Comparison of ENCODE assay signal across 32 cellular contexts in the genomic region with DNA sequence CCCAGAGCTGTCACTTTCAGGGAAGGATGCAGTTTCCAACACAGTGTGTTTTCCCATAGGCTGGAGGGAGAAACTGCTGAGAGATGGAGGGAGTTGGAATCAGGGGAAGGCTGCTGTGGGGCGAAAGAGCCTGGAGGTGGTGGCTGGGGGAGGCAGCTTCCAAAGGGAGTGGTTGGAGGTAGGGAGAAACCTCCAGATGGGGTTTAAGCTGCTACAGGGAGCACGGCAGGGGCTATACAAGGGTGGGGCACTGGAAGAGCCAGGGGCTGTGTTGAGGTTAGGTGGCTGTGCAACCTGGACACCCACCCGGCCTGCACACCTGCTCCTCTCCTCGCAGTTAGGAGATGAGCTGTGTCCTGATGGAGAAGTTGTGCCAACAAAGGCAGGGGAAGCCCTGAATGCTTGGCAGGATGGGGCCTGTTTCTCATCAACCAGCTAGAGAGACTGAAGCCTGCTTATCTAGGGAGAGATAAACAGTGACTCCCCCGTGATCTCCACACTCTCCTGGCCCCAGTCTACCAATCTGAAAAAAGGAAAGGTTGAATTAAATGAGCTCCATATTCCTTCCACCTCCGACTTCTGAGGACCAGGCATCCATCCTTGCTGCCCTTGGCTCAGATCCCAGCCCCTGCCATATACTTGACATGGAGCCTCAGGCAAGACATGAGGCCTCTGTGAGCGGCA. TPM values are rescaled to one million over a fixed set of nuclear protein-coding genes. Genes with fewer than 3 reads are reported as not detected.
DNase-seq lines count a peak whose midpoint lies in the region; ATAC-seq and TF ChIP-seq lines count a peak whose summit lies in the region.
"Had no signal": no experiment of that assay in that cellular context is flagged by ENCODE, and none has a peak within 500 bp of the region (broad histone marks: within the 10 kb centered on the region; RNA-seq: fewer than 3 reads in every experiment).

No MANE protein-coding gene starts in this region.

- CTCF ChIA-PET in SK-N-SH (lab: Yijun Ruan, JAX): interaction anchor here (0.7 to 25.0 kb wide), 12 partner anchors 24 to 217 kb away, joined by 3 to 1115 read pairs (median 6); a partner anchor contains a TSS

- H3K4me3 ChIP-seq in SK-N-SH (ENCODE audit: low read depth in 2 of 2, low read length in 1 of 2) (no peak overlapping the region), H7 (ENCODE audit: insufficient read depth, low read depth, low read length) (no peak overlapping the region), colonic mucosa (no peak overlapping the region), mesodermal cell (ENCODE audit: extremely low read depth, insufficient read depth, low read length, poor library complexity, severe bottlenecking) (no peak overlapping the region)
- H3K4me3 ChIP-seq: cardiac muscle cell, hepatocyte, stomach had no signal

- H3K36me3 ChIP-seq in SK-N-SH (replicated peaks in 1 of 2; ENCODE audit: control insufficient read depth in 1 of 2, insufficient read depth in 2 of 2, low read length in 1 of 2) (no peaks in the 10 kb centered on the region), H7 (replicated peaks; ENCODE audit: control insufficient read depth, insufficient read depth, low read length) (no peaks in the 10 kb centered on the region), colonic mucosa (no peaks in the 10 kb centered on the region), mesodermal cell (ENCODE audit: control insufficient read depth, insufficient read depth, low read length) (no peaks in the 10 kb centered on the region)
- H3K36me3 ChIP-seq: cardiac muscle cell, neutrophil, stomach had no signal

- peaks cover 9% of the 10 kb centered on the region for H3F3A ChIP-seq in SK-N-SH (replicated peaks; ENCODE audit: insufficient read depth)

- peak; percentile 74 for DNase-seq in SK-N-SH
- peak; percentile 12 for DNase-seq in H7
- DNase-seq in colonic mucosa: no peak
- no peak for DNase-seq in NCI-H1436 (lab: John Stamatoyannopoulos, UW)
- no peak for DNase-seq in globus pallidus (ENCODE audit: low spot score)
- DNase-seq: activated CD8-positive, alpha-beta memory T cell treated with anti-CD3 and anti-CD28 coated beads for 24 hours; activated naive CD4-positive, alpha-beta T cell treated with Interleukin-2 at 50 U/mL for 16 hours; activated T-cell treated with anti-CD3 and anti-CD28 coated beads, Interleukin-2, amount 50 U/mL, for 24 hours; CD8-positive, alpha-beta memory T cell; DMS153; foreskin keratinocyte; NCI-H1105 treated with DMSO at 0.1 percent for 48 hours; NCI-H2081; NCI-H226; NCI-H82; OCI-M1; stimulated activated CD4-positive, alpha-beta T cell treated with anti-CD3 and anti-CD28 coated beads, Interleukin-15, amount 100 ng/mL, for 24 hours; stomach; SW 1271; T1000 had no signal

- H3K9me3 ChIP-seq in SK-N-SH: no peaks in the 10 kb centered on the region
- no peaks in the 10 kb centered on the region for H3K9me3 ChIP-seq in colonic mucosa
- H3K9me3 ChIP-seq in mesodermal cell (ENCODE audit: control insufficient read depth, low read length): no peaks in the 10 kb centered on the region
- H3K9me3 ChIP-seq: neutrophil, stomach had no signal

- no peaks in the 10 kb centered on the region for H3K79me2 ChIP-seq in SK-N-SH (ENCODE audit: insufficient read depth)
- H3K79me2 ChIP-seq: hepatocyte had no signal

- peak in 1 of 2 experiments; percentile 27; a peak in 1 of 4 replicates for TF ChIP-seq EP300 in SK-N-SH (IDR thresholded peaks at IDR 0.05; ENCODE audit: borderline replicate concordance in 1 of 2, low read depth in 1 of 2, low read length in 1 of 2)

- H3K4me1 ChIP-seq in SK-N-SH (ENCODE audit: control insufficient read depth in 1 of 2, insufficient read depth in 2 of 2, low read depth in 1 of 2, low read length in 1 of 2): peaks cover 10 to 22% of the 10 kb centered on the region in 2 experiments; a peak in 2 of 4 replicates
- H3K4me1 ChIP-seq in colonic mucosa: peaks cover 25% of the 10 kb centered on the region
- H3K4me1 ChIP-seq in mesodermal cell (ENCODE audit: control insufficient read depth, insufficient read depth, low read length, poor library complexity, severe bottlenecking): peaks cover 44% of the 10 kb centered on the region

- H3K9ac ChIP-seq in SK-N-SH (no peak overlapping the region), colonic mucosa (ENCODE audit: low read depth in 2 of 2, low read length in 2 of 2) (peak overlapping the region; percentile 10 to 36)

- no peaks in the 10 kb centered on the region for H3K9me2 ChIP-seq in SK-N-SH

- WGBS in SK-N-SH (ENCODE audit: low lambda C conversion rate): 49% methylated on average over 7 of the region's 7 CpGs
- 83 to 89% methylated on average over 4 to 5 of the region's 7 CpGs for WGBS in mesodermal cell (ENCODE audit: insufficient coverage in 2 of 2), 2 experiments

- no peak overlapping the region for H3K4me2 ChIP-seq in SK-N-SH
- H3K4me2 ChIP-seq: hepatocyte had no signal

- TF ChIP-seq CTCF in SK-N-SH (IDR thresholded peaks at IDR 0.05) (no peak), colonic mucosa (IDR thresholded peaks at IDR 0.05) (no peak)

- H3K27ac ChIP-seq in SK-N-SH (ENCODE audit: low read depth in 2 of 2, low read length in 1 of 2) (peak overlapping the region in 1 of 2 experiments; percentile 47; a peak in 2 of 4 replicates), colonic mucosa (no peak overlapping the region), mesodermal cell (ENCODE audit: low read depth, low read length, severe bottlenecking) (peak overlapping the region; percentile 45)
- H3K27ac ChIP-seq: 22Rv1, cardiac muscle cell, foreskin keratinocyte, neutrophil had no signal

- ATAC-seq in SK-N-SH treated with all-trans-retinoic acid at 6 μM for 48 hours (no peak), GM18498 (IDR thresholded peaks at IDR 0.05; ENCODE audit: unreplicated experiment) (no peak)
- ATAC-seq: activated CD4-positive, CD25-positive, alpha-beta regulatory T cell treated with anti-CD3 and anti-CD28 coated beads, Interleukin-2, amount 50 U/mL, for 24 hours; esophagus mucosa; foreskin keratinocyte had no signal

- no peaks in the 10 kb centered on the region for H4K20me1 ChIP-seq in SK-N-SH (ENCODE audit: insufficient read depth)

- no peak for TF ChIP-seq RAD21 in SK-N-SH (IDR thresholded peaks at IDR 0.05; ENCODE audit: low read length)

- POLR2A ChIA-PET in SK-N-SH (lab: Yijun Ruan, JAX): interaction anchor here (0.6 to 2.5 kb wide), 3 partner anchors 58 to 94 kb away, joined by 3 to 9 read pairs (median 9); a partner anchor contains a TSS

- intact Hi-C loops in colonic mucosa (cut with DNase I): no loop called here

- H2AFZ ChIP-seq in SK-N-SH (ENCODE audit: low read depth): no peak overlapping the region
- H2AFZ ChIP-seq: hepatocyte had no signal

- H3K27me3 ChIP-seq in SK-N-SH (ENCODE audit: insufficient read depth): no peaks in the 10 kb centered on the region
- H3K27me3 ChIP-seq in H7 (ENCODE audit: control insufficient read depth, insufficient read depth, low read length): no peaks in the 10 kb centered on the region; the same call in 1 of the 2 replicates
- H3K27me3 ChIP-seq in colonic mucosa: no peaks in the 10 kb centered on the region
- H3K27me3 ChIP-seq: cardiac muscle cell, hepatocyte, stomach had no signal

TF ChIP-seq in SK-N-SH, 30 proteins besides CTCF, POLR2A, EP300 and RAD21:
- TF ChIP-seq GATA2 (CRISPR knock-in tag; IDR thresholded peaks at IDR 0.05) (peak; percentile 77), ELF1 (IDR thresholded peaks at IDR 0.05) (no peak), RCOR1 (IDR thresholded peaks at IDR 0.05; ENCODE audit: low read length) (peak; percentile 50; the same call in 1 of the 2 replicates)

TF ChIP-seq in SK-N-SH treated with all-trans-retinoic acid at 6 μM for 48 hours, 23 proteins besides CTCF, POLR2A, EP300 and RAD21 (continues in another document):
- TF ChIP-seq SNAI2 (CRISPR knock-in tag; IDR thresholded peaks at IDR 0.05) (no peak), ZFP30 (CRISPR knock-in tag; IDR thresholded peaks at IDR 0.05) (no peak), CSDC2 (CRISPR knock-in tag; IDR thresholded peaks at IDR 0.05) (no peak), PPARA (CRISPR knock-in tag; IDR thresholded peaks at IDR 0.05; ENCODE audit: borderline replicate concordance) (no peak)
- TF ChIP-seq, protein P1, sequence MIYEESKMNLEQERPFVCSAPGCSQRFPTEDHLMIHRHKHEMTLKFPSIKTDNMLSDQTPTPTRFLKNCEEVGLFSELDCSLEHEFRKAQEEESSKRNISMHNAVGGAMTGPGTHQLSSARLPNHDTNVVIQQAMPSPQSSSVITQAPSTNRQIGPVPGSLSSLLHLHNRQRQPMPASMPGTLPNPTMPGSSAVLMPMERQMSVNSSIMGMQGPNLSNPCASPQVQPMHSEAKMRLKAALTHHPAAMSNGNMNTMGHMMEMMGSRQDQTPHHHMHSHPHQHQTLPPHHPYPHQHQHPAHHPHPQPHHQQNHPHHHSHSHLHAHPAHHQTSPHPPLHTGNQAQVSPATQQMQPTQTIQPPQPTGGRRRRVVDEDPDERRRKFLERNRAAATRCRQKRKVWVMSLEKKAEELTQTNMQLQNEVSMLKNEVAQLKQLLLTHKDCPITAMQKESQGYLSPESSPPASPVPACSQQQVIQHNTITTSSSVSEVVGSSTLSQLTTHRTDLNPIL (CRISPR knock-in tag; IDR thresholded peaks at IDR 0.05; ENCODE audit: low read depth): no peak
- TF ChIP-seq, protein P2, sequence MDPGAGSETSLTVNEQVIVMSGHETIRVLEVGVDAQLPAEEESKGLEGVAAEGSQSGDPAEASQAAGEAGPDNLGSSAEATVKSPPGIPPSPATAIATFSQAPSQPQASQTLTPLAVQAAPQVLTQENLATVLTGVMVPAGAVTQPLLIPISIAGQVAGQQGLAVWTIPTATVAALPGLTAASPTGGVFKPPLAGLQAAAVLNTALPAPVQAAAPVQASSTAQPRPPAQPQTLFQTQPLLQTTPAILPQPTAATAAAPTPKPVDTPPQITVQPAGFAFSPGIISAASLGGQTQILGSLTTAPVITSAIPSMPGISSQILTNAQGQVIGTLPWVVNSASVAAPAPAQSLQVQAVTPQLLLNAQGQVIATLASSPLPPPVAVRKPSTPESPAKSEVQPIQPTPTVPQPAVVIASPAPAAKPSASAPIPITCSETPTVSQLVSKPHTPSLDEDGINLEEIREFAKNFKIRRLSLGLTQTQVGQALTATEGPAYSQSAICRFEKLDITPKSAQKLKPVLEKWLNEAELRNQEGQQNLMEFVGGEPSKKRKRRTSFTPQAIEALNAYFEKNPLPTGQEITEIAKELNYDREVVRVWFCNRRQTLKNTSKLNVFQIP (CRISPR knock-in tag; IDR thresholded peaks at IDR 0.05; ENCODE audit: borderline replicate concordance, low read depth): no peak

RNA-seq across cellular contexts. Expression of a gene that starts 3.6 kb away (rescaled TPM):
- 0.18 TPM in 1 of 2 replicates, not detected in the other for polyA plus RNA-seq in SK-N-SH (2012; rRNA removed)
- polyA plus RNA-seq in SK-N-SH (2012; cell fraction: cytosol; rRNA removed): 0.03 and 0.08 TPM in 2 replicates
- 0.04 and 0.15 TPM in 2 replicates for polyA plus RNA-seq in SK-N-SH (2012; cell fraction: nucleus; rRNA removed)
- 0.07 TPM in 1 of 2 replicates, not detected in the other for total RNA-seq in H7 (2014; rRNA removed; shearing (Covaris generic))
- total RNA-seq in colonic mucosa: 10 to 100 TPM; 37.6 to 50.3 TPM
- 0.88 TPM for polyA plus RNA-seq in mesodermal cell (2013, experiment 1 of 2)
- 0.10 TPM for polyA plus RNA-seq in mesodermal cell (2013, experiment 2 of 2)
- total RNA-seq: cardiac muscle cell, foreskin keratinocyte, MCF 10A had no signal
- polyA plus RNA-seq: CD8-positive, alpha-beta memory T cell; foreskin keratinocyte had no signal

RNA-seq across cellular contexts. Expression of a gene that starts 50.7 kb away (rescaled TPM):
- polyA plus RNA-seq in SK-N-SH (2012; rRNA removed): not detected in 2 replicates
- polyA plus RNA-seq in SK-N-SH (2012; cell fraction: cytosol; rRNA removed): not detected in 2 replicates
- polyA plus RNA-seq in SK-N-SH (2012; cell fraction: nucleus; rRNA removed): not detected in 2 replicates
- total RNA-seq in H7 (2014; rRNA removed; shearing (Covaris generic)): not detected in 2 replicates
- not detected for total RNA-seq in colonic mucosa
- not detected for polyA plus RNA-seq in mesodermal cell (2013, experiment 1 of 2)
- not detected for polyA plus RNA-seq in mesodermal cell (2013, experiment 2 of 2)
- total RNA-seq: cardiac muscle cell; CD8-positive, alpha-beta memory T cell; esophagus mucosa; foreskin keratinocyte; lower leg skin; MCF 10A; progenitor cell of endocrine pancreas; stomach had no signal
- polyA plus RNA-seq: cardiac muscle cell; CD8-positive, alpha-beta memory T cell; foreskin keratinocyte; hepatocyte; stomach had no signal

Comparison
In these comparisons a context has a peak if more than half of its experiments do, and no peak if none do; other contexts are left out.
1. DNase-seq: peak in SK-N-SH (single experiment) and H7 (single experiment); none in colonic mucosa (single experiment), NCI-H1436 (single experiment) and globus pallidus (single experiment).
2. RNA of a gene that starts 3.6 kb away (total RNA-seq): 37.6 to 50.3 TPM in colonic mucosa; 0.07 TPM in H7; every median in the first group is over 10 times any median in the second.